20 cellular contexts compared by ENCODE assay signal in genomic region chr17:81314410-81315169, GRCh38.
"Had no signal": no experiment of that assay in that cellular context is flagged by ENCODE, and none has a peak within 500 bp of the region (broad histone marks: within the 10 kb centered on the region; RNA-seq: fewer than 3 reads in every experiment).

No MANE protein-coding gene starts in this region.

- H3K27ac Mint-ChIP-seq: activated CD4-positive, alpha-beta memory T cell treated with anti-CD3 and anti-CD28 coated beads, Interleukin-2, amount 10 ng/mL, durations not matched to agents 7 days and 5 days; activated CD4-positive, alpha-beta T cell treated with anti-CD3 and anti-CD28 coated beads, Interleukin-2, amount 10 ng/mL, durations not matched to agents 7 days and 5 days; activated naive CD4-positive, alpha-beta T cell treated with anti-CD3 and anti-CD28 coated beads, Interleukin-2, amount 50 U/mL, for 24 hours; activated naive CD8-positive, alpha-beta T cell treated with anti-CD3 and anti-CD28 coated beads, Interleukin-2, amount 50 U/mL, for 24 hours; activated T-helper 2 cell treated with anti-CD3 and anti-CD28 coated beads, Interferon-gamma antibody, Interleukin-2, Interleukin-4, amounts not matched to agents 10 μg/mL and 5 μg/mL and 100 μg/mL, durations not matched to agents 14 hours and 24 hours and 36 hours; nephron progenitor cell; stimulated activated naive CD8-positive, alpha-beta T cell treated with anti-CD3 and anti-CD28 coated beads, Interleukin-15, Interleukin-2, amounts not matched to agents 100 ng/mL and 50 ng/mL, for 24 hours had no signal

- DNase-seq: activated CD4-positive, alpha-beta memory T cell treated with anti-CD3 and anti-CD28 coated beads, Interleukin-2, amount 10 ng/mL, durations not matched to agents 7 days and 5 days; activated CD4-positive, alpha-beta T cell treated with anti-CD3 and anti-CD28 coated beads, Interleukin-2, amount 10 ng/mL, durations not matched to agents 7 days and 5 days; activated CD4-positive, CD25-positive, alpha-beta regulatory T cell treated with anti-CD3 and anti-CD28 coated beads, Interleukin-2, amount 50 U/mL, for 72 hours; activated naive CD8-positive, alpha-beta T cell treated with anti-CD3 and anti-CD28 coated beads, Interleukin-2, amount 50 U/mL, for 24 hours; activated T-cell treated with anti-CD3 and anti-CD28 coated beads, Interleukin-2, amount 50 U/mL, for 48 hours; foreskin keratinocyte; left ventricle myocardium inferior; nephron progenitor cell; stimulated activated CD4-positive, alpha-beta T cell treated with anti-CD3 and anti-CD28 coated beads, Interleukin-12 subunit alpha, Interleukin-12 subunit beta, amount 100 ng/mL, for 4 hours; stimulated activated CD4-positive, alpha-beta T cell treated with anti-CD3 and anti-CD28 coated beads, Interleukin-4, amount 100 ng/mL, for 1 hour; T-helper 2 cell had no signal

- H3K79me2 ChIP-seq: parathyroid adenoma had no signal

- H2AFZ ChIP-seq: parathyroid adenoma had no signal

- ATAC-seq: activated naive CD8-positive, alpha-beta T cell treated with anti-CD3 and anti-CD28 coated beads, Interleukin-2, amount 50 U/mL, for 24 hours; foreskin keratinocyte had no signal

- H3K4me3 Mint-ChIP-seq: activated CD4-positive, alpha-beta memory T cell treated with anti-CD3 and anti-CD28 coated beads, Interleukin-2, amount 10 ng/mL, durations not matched to agents 7 days and 5 days; activated CD4-positive, alpha-beta T cell treated with anti-CD3 and anti-CD28 coated beads, Interleukin-2, amount 10 ng/mL, durations not matched to agents 7 days and 5 days; activated naive CD4-positive, alpha-beta T cell treated with anti-CD3 and anti-CD28 coated beads, Interleukin-2, amount 50 U/mL, for 24 hours; activated naive CD8-positive, alpha-beta T cell treated with anti-CD3 and anti-CD28 coated beads, Interleukin-2, amount 50 U/mL, for 24 hours; nephron progenitor cell; stimulated activated naive CD8-positive, alpha-beta T cell treated with anti-CD3 and anti-CD28 coated beads, Interleukin-15, Interleukin-2, amounts not matched to agents 100 ng/mL and 50 ng/mL, for 24 hours had no signal

- H3K9me3 ChIP-seq: esophagus muscularis mucosa, left ventricle myocardium inferior, psoas muscle, right atrium auricular region, upper lobe of left lung had no signal

- H3K27me3 Mint-ChIP-seq: activated CD4-positive, alpha-beta T cell treated with anti-CD3 and anti-CD28 coated beads, Interleukin-2, amount 10 ng/mL, durations not matched to agents 7 days and 5 days; activated naive CD4-positive, alpha-beta T cell treated with anti-CD3 and anti-CD28 coated beads, Interleukin-2, amount 50 U/mL, for 24 hours had no signal

- H3K36me3 ChIP-seq: esophagus muscularis mucosa, left ventricle myocardium inferior, right atrium auricular region, upper lobe of left lung had no signal

- H3K9ac ChIP-seq: parathyroid adenoma had no signal

- H3K27ac ChIP-seq: esophagus muscularis mucosa, foreskin keratinocyte, left ventricle myocardium inferior, parathyroid adenoma, psoas muscle, right atrium auricular region, upper lobe of left lung had no signal

- H3K27me3 ChIP-seq: esophagus muscularis mucosa, right atrium auricular region, upper lobe of left lung had no signal

- H3K36me3 Mint-ChIP-seq: activated naive CD4-positive, alpha-beta T cell treated with anti-CD3 and anti-CD28 coated beads, Interleukin-2, amount 50 U/mL, for 24 hours had no signal

- H3K4me3 ChIP-seq: esophagus muscularis mucosa, left ventricle myocardium inferior, lung, psoas muscle, right atrium auricular region, upper lobe of left lung had no signal

- H3K4me1 Mint-ChIP-seq: activated CD4-positive, alpha-beta memory T cell treated with anti-CD3 and anti-CD28 coated beads, Interleukin-2, amount 10 ng/mL, durations not matched to agents 7 days and 5 days; activated CD4-positive, alpha-beta T cell treated with anti-CD3 and anti-CD28 coated beads, Interleukin-2, amount 10 ng/mL, durations not matched to agents 7 days and 5 days; activated naive CD4-positive, alpha-beta T cell treated with anti-CD3 and anti-CD28 coated beads, Interleukin-2, amount 50 U/mL, for 24 hours; activated naive CD8-positive, alpha-beta T cell treated with anti-CD3 and anti-CD28 coated beads, Interleukin-2, amount 50 U/mL, for 24 hours had no signal

- H3K9me3 Mint-ChIP-seq: activated CD4-positive, alpha-beta memory T cell treated with anti-CD3 and anti-CD28 coated beads, Interleukin-2, amount 10 ng/mL, durations not matched to agents 7 days and 5 days; activated CD4-positive, alpha-beta T cell treated with anti-CD3 and anti-CD28 coated beads, Interleukin-2, amount 10 ng/mL, durations not matched to agents 7 days and 5 days; activated naive CD4-positive, alpha-beta T cell treated with anti-CD3 and anti-CD28 coated beads, Interleukin-2, amount 50 U/mL, for 24 hours; activated naive CD8-positive, alpha-beta T cell treated with anti-CD3 and anti-CD28 coated beads, Interleukin-2, amount 50 U/mL, for 24 hours; activated T-helper 2 cell treated with anti-CD3 and anti-CD28 coated beads, Interferon-gamma antibody, Interleukin-2, Interleukin-4, amounts not matched to agents 10 μg/mL and 5 μg/mL and 100 μg/mL, durations not matched to agents 14 hours and 24 hours and 36 hours; stimulated activated naive CD8-positive, alpha-beta T cell treated with anti-CD3 and anti-CD28 coated beads, Interleukin-15, Interleukin-2, amounts not matched to agents 100 ng/mL and 50 ng/mL, for 24 hours had no signal
